ENCODE assay signal across 22 cellular contexts in the genomic region with DNA sequence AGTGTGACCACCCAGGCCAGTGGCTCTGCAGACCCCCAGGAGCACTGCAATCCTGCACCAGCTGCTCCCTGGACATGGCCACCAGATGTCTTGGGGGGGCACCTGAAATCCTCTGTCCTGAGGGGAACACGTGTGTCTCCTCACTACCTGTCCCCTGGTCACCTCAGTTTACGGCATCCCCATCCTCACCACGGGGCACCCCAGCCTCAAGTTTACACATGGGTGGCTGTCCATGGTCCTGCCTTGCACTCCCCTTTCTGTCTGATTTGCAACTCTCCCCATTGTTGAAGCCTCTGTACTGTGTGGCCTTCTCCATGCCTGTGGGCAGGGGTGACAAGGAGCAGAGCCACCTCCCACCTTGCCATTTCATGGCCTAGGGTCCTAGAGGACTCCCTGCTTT.
DNase-seq lines count a peak whose midpoint lies in the region; ATAC-seq and TF ChIP-seq lines count a peak whose summit lies in the region.
"Had no signal": no experiment of that assay in that cellular context is flagged by ENCODE, and none has a peak within 500 bp of the region (broad histone marks: within the 10 kb centered on the region; RNA-seq: fewer than 3 reads in every experiment).

No MANE protein-coding gene starts in this region.

- no peak overlapping the region for H2AK5ac ChIP-seq in mesendoderm (ENCODE audit: low read length)

- no peak overlapping the region for H3K9ac ChIP-seq in mesendoderm (ENCODE audit: low read length)

- H2BK120ac ChIP-seq in mesendoderm (ENCODE audit: low read depth, low read length) = no peak overlapping the region

- no peaks in the 10 kb centered on the region for H3K9me3 ChIP-seq in HEK293 (ENCODE audit: control insufficient read depth, insufficient read depth, low read depth, low read length)
- H3K9me3 ChIP-seq: HAP-1, upper lobe of left lung had no signal

- H3K23ac ChIP-seq in mesendoderm (ENCODE audit: low read length) = no peak overlapping the region

- no peak overlapping the region for H3K18ac ChIP-seq in mesendoderm (ENCODE audit: low read length)

- H3K27me3 ChIP-seq in mesendoderm (ENCODE audit: insufficient read depth, low read length, poor library complexity) = no peaks in the 10 kb centered on the region
- H3K27me3 ChIP-seq: upper lobe of left lung had no signal

- H3K4me3 ChIP-seq in HEK293 (ENCODE audit: low read depth, low read length) (no peak overlapping the region), choroid plexus epithelial cell (ENCODE audit: low read depth, low read length) (no peak overlapping the region), mesendoderm (ENCODE audit: low read length) (no peak overlapping the region)
- H3K4me3 ChIP-seq: HAP-1, upper lobe of left lung had no signal

- H3K4me1 Mint-ChIP-seq in activated CD4-positive, alpha-beta T cell treated with anti-CD3 and anti-CD28 coated beads, Interleukin-2, amount 10 ng/mL, durations not matched to agents 7 days and 5 days = no peaks in the 10 kb centered on the region
- H3K4me1 Mint-ChIP-seq in activated T-helper 1 cell treated with anti-CD3 and anti-CD28 coated beads, Interleukin-12 subunit alpha, Interleukin-12 subunit beta, Interleukin-2, Interleukin-4 antibody, amounts not matched to agents 30 ng/mL and 10 ng/mL and 1 ng/mL, durations not matched to agents 14 hours and 24 hours and 36 hours (ENCODE audit: low read depth) = no peaks in the 10 kb centered on the region
- H3K4me1 Mint-ChIP-seq: immature natural killer cell, mesothelial cell of epicardium had no signal

- no peak for ATAC-seq in HG02970 (IDR thresholded peaks at IDR 0.05; ENCODE audit: low FRiP score, unreplicated experiment)
- ATAC-seq: esophagus mucosa had no signal

- H3K36me3 ChIP-seq in HEK293 (ENCODE audit: control insufficient read depth in 2 of 2, insufficient read depth in 1 of 2, low read length in 2 of 2) (no peaks in the 10 kb centered on the region), mesendoderm (ENCODE audit: control insufficient read depth, insufficient read depth, low read length) (no peaks in the 10 kb centered on the region)
- H3K36me3 ChIP-seq: HAP-1, upper lobe of left lung had no signal

- H3K79me2 ChIP-seq in mesendoderm (ENCODE audit: control insufficient read depth, insufficient read depth, low read length) = no peaks in the 10 kb centered on the region

- CTCF ChIA-PET in activated CD4-positive, alpha-beta T cell treated with anti-CD3 and anti-CD28 coated beads, Interleukin-2, amount 10 ng/mL, durations not matched to agents 7 days and 5 days (lab: Charles Lee) = interaction anchor here (0.6 kb wide), 1 partner anchor 1064 kb away, joined by 3 read pairs; no protein-coding TSS in a partner anchor
- CTCF ChIA-PET in HEK293 (lab: Yijun Ruan, JAX) = no interaction called here

- H3K4me2 ChIP-seq in mesendoderm (ENCODE audit: low read length) = no peak overlapping the region

- intact Hi-C loops in activated T-helper 1 cell treated with anti-CD3 and anti-CD28 coated beads, Interleukin-12 subunit alpha, Interleukin-12 subunit beta, Interleukin-2, Interleukin-4 antibody, amounts not matched to agents 30 ng/mL and 10 ng/mL and 1 ng/mL, durations not matched to agents 14 hours and 24 hours and 36 hours (cut with micrococcal nuclease) = no loop called here

- H2BK5ac ChIP-seq in mesendoderm (ENCODE audit: low read length) = no peak overlapping the region

- H3K4me1 ChIP-seq in HEK293 (ENCODE audit: control insufficient read depth, insufficient read depth, low read length) = no peaks in the 10 kb centered on the region
- H3K4me1 ChIP-seq in mesendoderm (ENCODE audit: control insufficient read depth, low read depth, low read length) = no peaks in the 10 kb centered on the region

- H3K79me1 ChIP-seq in mesendoderm (ENCODE audit: low read length) = no peaks in the 10 kb centered on the region

- H3K56ac ChIP-seq in mesendoderm (ENCODE audit: low read length) = no peak overlapping the region

- H3K4me3 Mint-ChIP-seq in activated CD4-positive, alpha-beta T cell treated with anti-CD3 and anti-CD28 coated beads, Interleukin-2, amount 10 ng/mL, durations not matched to agents 7 days and 5 days = no peak overlapping the region
- no peak overlapping the region for H3K4me3 Mint-ChIP-seq in activated T-helper 1 cell treated with anti-CD3 and anti-CD28 coated beads, Interleukin-12 subunit alpha, Interleukin-12 subunit beta, Interleukin-2, Interleukin-4 antibody, amounts not matched to agents 30 ng/mL and 10 ng/mL and 1 ng/mL, durations not matched to agents 14 hours and 24 hours and 36 hours
- H3K4me3 Mint-ChIP-seq: immature natural killer cell; mesothelial cell of epicardium; stimulated activated naive CD8-positive, alpha-beta T cell treated with anti-CD3 and anti-CD28 coated beads, Interleukin-15, Interleukin-2, amounts not matched to agents 100 ng/mL and 50 ng/mL, for 24 hours had no signal

- no CpG with 5 or more reads among the region's 3 CpGs for WGBS in mesendoderm (ENCODE audit: extremely low coverage, insufficient coverage, low lambda C conversion rate)

- POLR2A ChIA-PET in activated CD4-positive, alpha-beta T cell treated with anti-CD3 and anti-CD28 coated beads, Interleukin-2, amount 10 ng/mL, durations not matched to agents 7 days and 5 days (lab: Charles Lee) = no interaction called here
- POLR2A ChIA-PET in HEK293 (lab: Yijun Ruan, JAX) = no interaction called here

- no peak overlapping the region for H3K4ac ChIP-seq in mesendoderm (ENCODE audit: low read depth, low read length)

- no peak for TF ChIP-seq CTCF in HEK293 (tag by site-specific recombination; IDR thresholded peaks at IDR 0.05)
- TF ChIP-seq CTCF in choroid plexus epithelial cell (conservative IDR thresholded peaks at IDR 0.05; ENCODE audit: low read depth, low read length) = no peak

- H3K27me3 Mint-ChIP-seq in activated CD4-positive, alpha-beta T cell treated with anti-CD3 and anti-CD28 coated beads, Interleukin-2, amount 10 ng/mL, durations not matched to agents 7 days and 5 days = peaks cover 17% of the 10 kb centered on the region
- H3K27me3 Mint-ChIP-seq in activated T-helper 1 cell treated with anti-CD3 and anti-CD28 coated beads, Interleukin-12 subunit alpha, Interleukin-12 subunit beta, Interleukin-2, Interleukin-4 antibody, amounts not matched to agents 30 ng/mL and 10 ng/mL and 1 ng/mL, durations not matched to agents 14 hours and 24 hours and 36 hours (ENCODE audit: insufficient read depth) = peaks cover 22% of the 10 kb centered on the region

- H3K36me3 Mint-ChIP-seq in activated CD4-positive, alpha-beta T cell treated with anti-CD3 and anti-CD28 coated beads, Interleukin-2, amount 10 ng/mL, durations not matched to agents 7 days and 5 days (ENCODE audit: low read depth) = no peaks in the 10 kb centered on the region
- H3K36me3 Mint-ChIP-seq in activated T-helper 1 cell treated with anti-CD3 and anti-CD28 coated beads, Interleukin-12 subunit alpha, Interleukin-12 subunit beta, Interleukin-2, Interleukin-4 antibody, amounts not matched to agents 30 ng/mL and 10 ng/mL and 1 ng/mL, durations not matched to agents 14 hours and 24 hours and 36 hours (ENCODE audit: low read depth) = no peaks in the 10 kb centered on the region
- H3K36me3 Mint-ChIP-seq: immature natural killer cell, mesothelial cell of epicardium had no signal

- peak; percentile 14 for DNase-seq in activated CD4-positive, alpha-beta T cell treated with anti-CD3 and anti-CD28 coated beads, Interleukin-2, amount 10 ng/mL, durations not matched to agents 7 days and 5 days
- DNase-seq in activated CD4-positive, alpha-beta T cell treated with anti-CD3 and anti-CD28 coated beads for 4 hours = no peak
- peak; percentile 6 for DNase-seq in choroid plexus epithelial cell (ENCODE audit: low read depth)
- DNase-seq in mesendoderm = peak; percentile 33
- no peak for DNase-seq in SIG-M5 (lab: John Stamatoyannopoulos, UW)
- DNase-seq in activated T-helper 1 cell treated with anti-CD3 and anti-CD28 coated beads, Interleukin-12 subunit alpha, Interleukin-12 subunit beta, Interleukin-2, Interleukin-4 antibody, amounts not matched to agents 30 ng/mL and 10 ng/mL and 1 ng/mL, durations not matched to agents 14 hours and 24 hours and 36 hours (ENCODE audit: low spot score) = no peak
- DNase-seq: activated CD4-positive, CD25-positive, alpha-beta regulatory T cell; activated naive CD4-positive, alpha-beta T cell treated with anti-CD3 and anti-CD28 coated beads, Interleukin-2, amount 50 U/mL, for 16 hours; immature natural killer cell; NCI-H146; NK-92 treated with Interleukin-12 subunit alpha and Interleukin-12 subunit beta, amount 100 ng/mL, for 24 hours; retina; T-helper 1 cell; upper lobe of left lung had no signal

- H3K9me3 Mint-ChIP-seq in activated CD4-positive, alpha-beta T cell treated with anti-CD3 and anti-CD28 coated beads, Interleukin-2, amount 10 ng/mL, durations not matched to agents 7 days and 5 days = no peaks in the 10 kb centered on the region
- H3K9me3 Mint-ChIP-seq in activated T-helper 1 cell treated with anti-CD3 and anti-CD28 coated beads, Interleukin-12 subunit alpha, Interleukin-12 subunit beta, Interleukin-2, Interleukin-4 antibody, amounts not matched to agents 30 ng/mL and 10 ng/mL and 1 ng/mL, durations not matched to agents 14 hours and 24 hours and 36 hours = no peaks in the 10 kb centered on the region
- H3K9me3 Mint-ChIP-seq: mesothelial cell of epicardium; stimulated activated naive CD8-positive, alpha-beta T cell treated with anti-CD3 and anti-CD28 coated beads, Interleukin-15, Interleukin-2, amounts not matched to agents 100 ng/mL and 50 ng/mL, for 24 hours had no signal

- no peak overlapping the region for H2BK15ac ChIP-seq in mesendoderm (replicated peaks; ENCODE audit: low read depth)

- no peak overlapping the region for H3K27ac ChIP-seq in HEK293 (ENCODE audit: extremely low read depth, low read depth, low read length)
- H3K27ac ChIP-seq in mesendoderm (ENCODE audit: low read depth, low read length) = no peak overlapping the region
- H3K27ac ChIP-seq: C4-2B, RWPE1 had no signal

- H3K27ac Mint-ChIP-seq in activated CD4-positive, alpha-beta T cell treated with anti-CD3 and anti-CD28 coated beads, Interleukin-2, amount 10 ng/mL, durations not matched to agents 7 days and 5 days = no peak overlapping the region
- no peak overlapping the region for H3K27ac Mint-ChIP-seq in activated T-helper 1 cell treated with anti-CD3 and anti-CD28 coated beads, Interleukin-12 subunit alpha, Interleukin-12 subunit beta, Interleukin-2, Interleukin-4 antibody, amounts not matched to agents 30 ng/mL and 10 ng/mL and 1 ng/mL, durations not matched to agents 14 hours and 24 hours and 36 hours
- H3K27ac Mint-ChIP-seq: immature natural killer cell; mesothelial cell of epicardium; stimulated activated naive CD8-positive, alpha-beta T cell treated with anti-CD3 and anti-CD28 coated beads, Interleukin-15, Interleukin-2, amounts not matched to agents 100 ng/mL and 50 ng/mL, for 24 hours had no signal

- H4K8ac ChIP-seq in mesendoderm (ENCODE audit: low read depth, low read length) = no peak overlapping the region

- H4K5ac ChIP-seq in mesendoderm (ENCODE audit: low read length) = no peak overlapping the region

TF ChIP-seq in HEK293, 187 proteins besides CTCF, POLR2A, EP300 and RAD21 (continues in another document):
- TF ChIP-seq SETDB1 (IDR thresholded peaks at IDR 0.05; ENCODE audit: insufficient read length, low read length) = no peak

Comparison
In these comparisons a context has a peak if more than half of its experiments do, and no peak if none do; other contexts are left out.
1. DNase-seq: peak in activated CD4-positive, alpha-beta T cell treated with anti-CD3 and anti-CD28 coated beads, Interleukin-2, amount 10 ng/mL, durations not matched to agents 7 days and 5 days (single experiment), choroid plexus epithelial cell (single experiment) and mesendoderm (single experiment); none in activated CD4-positive, alpha-beta T cell treated with anti-CD3 and anti-CD28 coated beads for 4 hours (0 of 2), SIG-M5 (single experiment) and activated T-helper 1 cell treated with anti-CD3 and anti-CD28 coated beads, Interleukin-12 subunit alpha, Interleukin-12 subunit beta, Interleukin-2, Interleukin-4 antibody, amounts not matched to agents 30 ng/mL and 10 ng/mL and 1 ng/mL, durations not matched to agents 14 hours and 24 hours and 36 hours (single experiment).